ENCODE assay signal across 8 cellular contexts in genomic region chr1:28259935-28260802, GRCh38. TPM values are rescaled to one million over a fixed set of nuclear protein-coding genes. Genes with fewer than 3 reads are reported as not detected.
A peak's percentile ranks its signal among the peaks of the same experiment; 100 is the strongest.
DNase-seq lines count a peak whose midpoint lies in the region; ATAC-seq, FAIRE-seq and TF ChIP-seq lines count a peak whose summit lies in the region.

No MANE protein-coding gene starts in this region.

- peak overlapping the region; percentile 92 for H3K9ac ChIP-seq in astrocyte (ENCODE audit: low read length)

- H2AFZ ChIP-seq in astrocyte (ENCODE audit: low read depth, low read length), result peak overlapping the region; percentile 71

- peaks cover 47% of the 10 kb centered on the region for H4K20me1 ChIP-seq in astrocyte (ENCODE audit: insufficient read depth, low read length)

- H3K36me3 ChIP-seq in Panc1 (ENCODE audit: control insufficient read depth, insufficient read depth, low read length) (no peaks in the 10 kb centered on the region), astrocyte (ENCODE audit: insufficient read depth, low read length) (no peaks in the 10 kb centered on the region)

- CTCF ChIA-PET in CD4-positive, alpha-beta T cell (lab: Charles Lee), result interaction anchor here (1.2 to 4.2 kb wide), 2 partner anchors 11 kb away, joined by 10 to 47 read pairs; no protein-coding TSS in a partner anchor
- CTCF ChIA-PET in Panc1 (lab: Charles Lee), result interaction anchor here (1.9 kb wide), 1 partner anchor 100 kb away, joined by 6 read pairs; no protein-coding TSS in a partner anchor

- H3K27me3 Mint-ChIP-seq in CD4-positive, alpha-beta T cell, result no peaks in the 10 kb centered on the region
- no peaks in the 10 kb centered on the region for H3K27me3 Mint-ChIP-seq in astrocyte (ENCODE audit: low read depth, unreplicated experiment)

- peak in 4 of 10 experiments; percentile 12 to 47 (median 18) for DNase-seq in CD4-positive, alpha-beta T cell
- DNase-seq in Panc1 (ENCODE audit: low read depth, low spot score), result no peak
- peak; percentile 87 for DNase-seq in astrocyte (ENCODE audit: low read depth)
- peak; percentile 70 for DNase-seq in hepatic stellate cell (ENCODE audit: low spot score)
- peak; percentile 92 for DNase-seq in posterior vena cava (ENCODE audit: low spot score)

- ATAC-seq in CD4-positive, alpha-beta T cell (ENCODE audit: poor library complexity), result no peak
- peak; percentile 9 for ATAC-seq in HG02571 (IDR thresholded peaks at IDR 0.05; ENCODE audit: unreplicated experiment)
- peak; percentile 68 for ATAC-seq in Panc1
- ATAC-seq in GM18498 (IDR thresholded peaks at IDR 0.05; ENCODE audit: unreplicated experiment), result no peak
- ATAC-seq in HG02610 (IDR thresholded peaks at IDR 0.05; ENCODE audit: unreplicated experiment), result no peak

- H3K9me3 Mint-ChIP-seq in CD4-positive, alpha-beta T cell, result no peaks in the 10 kb centered on the region
- no peaks in the 10 kb centered on the region for H3K9me3 Mint-ChIP-seq in astrocyte (ENCODE audit: unreplicated experiment)

- BruUV-seq in Panc1 (replicated peaks; lab: Mats Ljungman, UMichigan), result no TSS peak

- H3K27ac Mint-ChIP-seq in CD4-positive, alpha-beta T cell, result peak overlapping the region; percentile 80
- H3K27ac Mint-ChIP-seq in astrocyte (ENCODE audit: unreplicated experiment), result peak overlapping the region; percentile 77

- TF ChIP-seq CTCF in CD4-positive, alpha-beta T cell (IDR thresholded peaks at IDR 0.05), result no peak
- no peak for TF ChIP-seq CTCF in Panc1 (IDR thresholded peaks at IDR 0.05)
- TF ChIP-seq CTCF in astrocyte (IDR thresholded peaks at IDR 0.05; ENCODE audit: insufficient read depth, low read depth, low read length), result no peak

- no peaks in the 10 kb centered on the region for H3K9me3 ChIP-seq in CD4-positive, alpha-beta T cell (ENCODE audit: control insufficient read depth, low read length)
- H3K9me3 ChIP-seq in Panc1 (ENCODE audit: control insufficient read depth, insufficient read depth, low read depth, low read length) (no peaks in the 10 kb centered on the region), astrocyte (ENCODE audit: insufficient read depth, low read depth, low read length) (no peaks in the 10 kb centered on the region)

- peak overlapping the region; percentile 91 for H3K4me3 Mint-ChIP-seq in CD4-positive, alpha-beta T cell
- H3K4me3 Mint-ChIP-seq in astrocyte (ENCODE audit: unreplicated experiment), result peak overlapping the region; percentile 97

- H3K4me1 Mint-ChIP-seq in CD4-positive, alpha-beta T cell (ENCODE audit: low read depth), result peaks cover 45% of the 10 kb centered on the region
- peaks cover 23% of the 10 kb centered on the region for H3K4me1 Mint-ChIP-seq in astrocyte (ENCODE audit: low read depth, unreplicated experiment)

- peak overlapping the region; percentile 54 for H3K27ac ChIP-seq in CD4-positive, alpha-beta T cell (ENCODE audit: low read depth, low read length)
- H3K27ac ChIP-seq in Panc1 (ENCODE audit: low read length), result peak overlapping the region; percentile 73
- H3K27ac ChIP-seq in astrocyte (ENCODE audit: low read depth, low read length), result peak overlapping the region; percentile 71

- peak overlapping the region; percentile 97 for H3K4me2 ChIP-seq in astrocyte (ENCODE audit: low read length)

- no peaks in the 10 kb centered on the region for H3K27me3 ChIP-seq in CD4-positive, alpha-beta T cell (ENCODE audit: control insufficient read depth, insufficient read depth, low read length)
- no peaks in the 10 kb centered on the region for H3K27me3 ChIP-seq in Panc1 (ENCODE audit: control insufficient read depth, insufficient read depth, low read length)
- no peaks in the 10 kb centered on the region for H3K27me3 ChIP-seq in astrocyte (ENCODE audit: insufficient read depth, low read length)

- FAIRE-seq in astrocyte (lab: Jason Lieb, UNC), result no peak

- no peaks in the 10 kb centered on the region for H3K36me3 Mint-ChIP-seq in CD4-positive, alpha-beta T cell (ENCODE audit: low read depth)
- H3K36me3 Mint-ChIP-seq in astrocyte (ENCODE audit: low read depth, unreplicated experiment), result peaks cover 9% of the 10 kb centered on the region

- intact Hi-C loops in CD4-positive, alpha-beta T cell (cut with DNase I, micrococcal nuclease), result loop anchor here in 1 of 2 experiments (1.0 to 10.0 kb wide), 3 partner anchors 13 to 475 kb away; partner anchors contain the start of genes MED18 and YTHDF2
- intact Hi-C loops in Panc1 (cut with micrococcal nuclease; ENCODE audit: unreplicated experiment) (loop anchor here (10.0 kb wide), 1 partner anchor 65 kb away; the partner anchor contains the start of gene MED18), posterior vena cava (cut with DNase I) (loop anchor here in 1 of 2 donors (10.0 kb wide), 1 partner anchor 65 kb away; the partner anchor contains the start of gene MED18)

- peaks cover 36% of the 10 kb centered on the region for H3K4me1 ChIP-seq in Panc1 (ENCODE audit: control insufficient read depth, insufficient read depth, low read length)
- H3K4me1 ChIP-seq in astrocyte (ENCODE audit: insufficient read depth, low read length), result peaks cover 16% of the 10 kb centered on the region

- POLR2A ChIA-PET in CD4-positive, alpha-beta T cell (lab: Charles Lee), result interaction anchor here (0.6 to 6.1 kb wide), 8 partner anchors 12 to 408 kb away, joined by 3 to 92 read pairs (median 7); partner anchors contain the start of genes ATP5IF1, GMEB1, MED18 and RCC1
- POLR2A ChIA-PET in Panc1 (lab: Charles Lee), result interaction anchor here (0.6 kb wide), 1 partner anchor 17 kb away, joined by 4 read pairs; no protein-coding TSS in a partner anchor

- in situ Hi-C loops in Panc1 (cut with HindIII; ENCODE audit: low pct_unique_long_range_greater_than_20kb, low sequenced_read_pairs), result loop anchor here (10.0 kb wide), 1 partner anchor 85 kb away; no protein-coding TSS in a partner anchor

- H3K4me3 ChIP-seq in Panc1 (ENCODE audit: low read depth in 2 of 2, low read length in 2 of 2), result peak overlapping the region; percentile 80 to 98
- peak overlapping the region; percentile 87 for H3K4me3 ChIP-seq in astrocyte (ENCODE audit: insufficient read depth, low read depth, low read length)

- H3K79me2 ChIP-seq in astrocyte (ENCODE audit: insufficient read depth, low read length), result peaks cover 56% of the 10 kb centered on the region

RNA-seq across cellular contexts. Expression of gene SESN2, which starts 0.9 kb away (rescaled TPM):
- 1 to 10 TPM; 8.8 to 9.6 TPM for total RNA-seq in CD4-positive, alpha-beta T cell
- total RNA-seq in Panc1 (2021; ENCODE audit: unreplicated experiment) (19.7 TPM), astrocyte (74.6 and 78.3 TPM in 2 replicates), posterior vena cava (10 to 100 TPM; 13.7 to 16.8 TPM)
- polyA plus RNA-seq in Panc1 (2012; ENCODE audit: insufficient read length), result 20.8 TPM

RNA-seq across cellular contexts. Expression of gene ATP5IF1, which starts 24.2 kb away (rescaled TPM):
- total RNA-seq in CD4-positive, alpha-beta T cell, result 10 to 100 TPM; 77.4 to 78.0 TPM
- total RNA-seq in Panc1 (2021; ENCODE audit: unreplicated experiment), result 94.5 TPM
- 228 TPM for polyA plus RNA-seq in Panc1 (2012; ENCODE audit: insufficient read length)
- 157 and 160 TPM in 2 replicates for total RNA-seq in astrocyte
- 10 to 100 TPM; 85.3 to 88.4 TPM for total RNA-seq in posterior vena cava

RNA-seq across cellular contexts. Expression of gene DNAJC8, which starts 27.3 kb away (rescaled TPM):
- 10 to 100 TPM; 56.3 to 56.9 TPM for total RNA-seq in CD4-positive, alpha-beta T cell
- 127 TPM for total RNA-seq in Panc1 (2021; ENCODE audit: unreplicated experiment)
- 94.8 TPM for polyA plus RNA-seq in Panc1 (2012; ENCODE audit: insufficient read length)
- 86.9 and 91.3 TPM in 2 replicates for total RNA-seq in astrocyte
- 10 to 100 TPM; 69.3 to 80.5 TPM for total RNA-seq in posterior vena cava

Comparison
In these comparisons a context has a peak if more than half of its experiments do, and no peak if none do; other contexts are left out.
1. ATAC-seq: peak in HG02571 (single experiment) and Panc1 (single experiment); none in CD4-positive, alpha-beta T cell (single experiment), GM18498 (single experiment) and HG02610 (single experiment).
2. Peak in every context shown above with its lines, with median percentiles within 50 percentile points of each other: H3K27ac ChIP-seq.